ENCODE assay signal across 9 cellular contexts in genomic region chr12:94289551-94290312, GRCh38.
DNase-seq lines count a peak whose midpoint lies in the region; ATAC-seq and TF ChIP-seq lines count a peak whose summit lies in the region.
"Had no signal": no experiment of that assay in that cellular context is flagged by ENCODE, and none has a peak within 500 bp of the region (broad histone marks: within the 10 kb centered on the region; RNA-seq: fewer than 3 reads in every experiment).

No MANE protein-coding gene starts in this region.

- intact Hi-C loops in CD8-positive, alpha-beta T cell (cut with DNase I, micrococcal nuclease), result loop anchor here in 1 of 2 experiments (10.0 kb wide), 1 partner anchor 85 kb away; no protein-coding TSS in a partner anchor

- H3K36me3 ChIP-seq in CD8-positive, alpha-beta T cell (ENCODE audit: insufficient read depth, low read length), result peaks cover 12% of the 10 kb centered on the region
- no peaks in the 10 kb centered on the region for H3K36me3 ChIP-seq in rectal smooth muscle tissue (ENCODE audit: control insufficient read depth, insufficient read depth, low read length)

- no peak overlapping the region for H3K4me3 Mint-ChIP-seq in CD8-positive, alpha-beta T cell
- H3K4me3 Mint-ChIP-seq in activated T-cell treated with anti-CD3 and anti-CD28 coated beads, Interleukin-2, amount 50 U/mL, for 4 hours, result no peak overlapping the region
- H3K4me3 Mint-ChIP-seq: activated T-cell treated with anti-CD3 and anti-CD28 coated beads, Interleukin-2, amount 50 U/mL, for 24 hours had no signal

- no peak overlapping the region for H3K9ac ChIP-seq in rectal smooth muscle tissue (ENCODE audit: low read length)

- H3K27ac ChIP-seq in CD8-positive, alpha-beta T cell (ENCODE audit: low read depth, low read length), result no peak overlapping the region
- H3K27ac ChIP-seq in foreskin keratinocyte, result no peak overlapping the region
- peak overlapping the region; percentile 42 for H3K27ac ChIP-seq in rectal smooth muscle tissue (ENCODE audit: low read depth, low read length)

- TF ChIP-seq CTCF in CD8-positive, alpha-beta T cell (IDR thresholded peaks at IDR 0.05), result no peak
- TF ChIP-seq CTCF in foreskin keratinocyte (conservative IDR thresholded peaks at IDR 0.05), result no peak

- no peak for ATAC-seq in CD8-positive, alpha-beta T cell
- ATAC-seq in SK-N-SH treated with all-trans-retinoic acid at 6 μM for 48 hours, result peak; percentile 83
- peak; percentile 44 for ATAC-seq in foreskin keratinocyte
- no peak for ATAC-seq in activated T-cell treated with anti-CD3 and anti-CD28 coated beads, Interleukin-2, amount 50 U/mL, for 4 hours
- no peak for ATAC-seq in HG03039 (IDR thresholded peaks at IDR 0.05; ENCODE audit: unreplicated experiment)

- peaks cover 63% of the 10 kb centered on the region for H3K36me3 Mint-ChIP-seq in CD8-positive, alpha-beta T cell
- peaks cover 30% of the 10 kb centered on the region for H3K36me3 Mint-ChIP-seq in activated T-cell treated with anti-CD3 and anti-CD28 coated beads, Interleukin-2, amount 50 U/mL, for 4 hours (ENCODE audit: insufficient read depth)

- POLR2A ChIA-PET in CD8-positive, alpha-beta T cell (lab: Charles Lee), result interaction anchor here (0.7 to 2.6 kb wide), 3 partner anchors 9 to 44 kb away, joined by 4 to 10 read pairs (median 4); no protein-coding TSS in a partner anchor

- no peaks in the 10 kb centered on the region for H3K9me3 Mint-ChIP-seq in CD8-positive, alpha-beta T cell
- H3K9me3 Mint-ChIP-seq in activated T-cell treated with anti-CD3 and anti-CD28 coated beads, Interleukin-2, amount 50 U/mL, for 4 hours, result no peaks in the 10 kb centered on the region
- H3K9me3 Mint-ChIP-seq: activated T-cell treated with anti-CD3 and anti-CD28 coated beads, Interleukin-2, amount 50 U/mL, for 24 hours had no signal

- CTCF ChIA-PET in CD8-positive, alpha-beta T cell (lab: Charles Lee), result interaction anchor here (0.6 to 2.2 kb wide), 5 partner anchors 15 to 243 kb away, joined by 3 to 7 read pairs (median 3); no protein-coding TSS in a partner anchor

- peaks cover 1% of the 10 kb centered on the region for H3K4me1 Mint-ChIP-seq in CD8-positive, alpha-beta T cell (ENCODE audit: low read depth)
- H3K4me1 Mint-ChIP-seq in activated T-cell treated with anti-CD3 and anti-CD28 coated beads, Interleukin-2, amount 50 U/mL, for 4 hours (ENCODE audit: low read depth), result no peaks in the 10 kb centered on the region

- H3K27me3 Mint-ChIP-seq in CD8-positive, alpha-beta T cell (ENCODE audit: low read depth), result no peaks in the 10 kb centered on the region
- H3K27me3 Mint-ChIP-seq in activated T-cell treated with anti-CD3 and anti-CD28 coated beads, Interleukin-2, amount 50 U/mL, for 4 hours (ENCODE audit: low read depth), result no peaks in the 10 kb centered on the region
- H3K27me3 Mint-ChIP-seq: activated T-cell treated with anti-CD3 and anti-CD28 coated beads, Interleukin-2, amount 50 U/mL, for 24 hours had no signal

- no peak for DNase-seq in CD8-positive, alpha-beta T cell
- DNase-seq in foreskin keratinocyte, result peak; percentile 14 to 39
- DNase-seq in ureter (ENCODE audit: low spot score), result no peak
- DNase-seq in NCI-H510A treated with DMSO at 0.1 percent for 48 hours (lab: John Stamatoyannopoulos, UW), result no peak
- DNase-seq in activated T-cell treated with anti-CD3 and anti-CD28 coated beads, Interleukin-2, amount 50 U/mL, for 4 hours, result no peak
- DNase-seq: activated T-cell treated with anti-CD3 and anti-CD28 coated beads, Interleukin-2, amount 50 U/mL, for 24 hours had no signal

- no peak overlapping the region for H3K4me3 ChIP-seq in CD8-positive, alpha-beta T cell (ENCODE audit: low read depth, low read length)
- no peak overlapping the region for H3K4me3 ChIP-seq in rectal smooth muscle tissue (ENCODE audit: low read length)

- H3K4me1 ChIP-seq in CD8-positive, alpha-beta T cell (ENCODE audit: insufficient read depth, low read length), result no peaks in the 10 kb centered on the region
- H3K4me1 ChIP-seq in foreskin keratinocyte, result peaks cover 7% of the 10 kb centered on the region
- peaks cover 8% of the 10 kb centered on the region for H3K4me1 ChIP-seq in rectal smooth muscle tissue (ENCODE audit: control insufficient read depth, insufficient read depth, low read length)

- peak overlapping the region; percentile 41 for H3K27ac Mint-ChIP-seq in CD8-positive, alpha-beta T cell
- H3K27ac Mint-ChIP-seq: activated T-cell treated with anti-CD3 and anti-CD28 coated beads, Interleukin-2, amount 50 U/mL, for 24 hours had no signal

- no peaks in the 10 kb centered on the region for H3K9me3 ChIP-seq in CD8-positive, alpha-beta T cell (ENCODE audit: low read length)

- H3K27me3 ChIP-seq in CD8-positive, alpha-beta T cell (ENCODE audit: insufficient read depth, low read length), result no peaks in the 10 kb centered on the region
- H3K27me3 ChIP-seq in foreskin keratinocyte, result no peaks in the 10 kb centered on the region
- H3K27me3 ChIP-seq in rectal smooth muscle tissue (ENCODE audit: control insufficient read depth, insufficient read depth, low read length), result no peaks in the 10 kb centered on the region

TF ChIP-seq in SK-N-SH treated with all-trans-retinoic acid at 6 μM for 48 hours, 23 proteins besides CTCF, POLR2A, EP300 and RAD21:
- TF ChIP-seq CSRNP3 (CRISPR knock-in tag; IDR thresholded peaks at IDR 0.05) (no peak), ISL1 (CRISPR knock-in tag; IDR thresholded peaks at IDR 0.05) (peak; percentile 73), ESRRG (CRISPR knock-in tag; IDR thresholded peaks at IDR 0.05) (no peak), ZNF565 (CRISPR knock-in tag; conservative IDR thresholded peaks at IDR 0.05; ENCODE audit: low read depth) (no peak)
- TF ChIP-seq, protein P1, sequence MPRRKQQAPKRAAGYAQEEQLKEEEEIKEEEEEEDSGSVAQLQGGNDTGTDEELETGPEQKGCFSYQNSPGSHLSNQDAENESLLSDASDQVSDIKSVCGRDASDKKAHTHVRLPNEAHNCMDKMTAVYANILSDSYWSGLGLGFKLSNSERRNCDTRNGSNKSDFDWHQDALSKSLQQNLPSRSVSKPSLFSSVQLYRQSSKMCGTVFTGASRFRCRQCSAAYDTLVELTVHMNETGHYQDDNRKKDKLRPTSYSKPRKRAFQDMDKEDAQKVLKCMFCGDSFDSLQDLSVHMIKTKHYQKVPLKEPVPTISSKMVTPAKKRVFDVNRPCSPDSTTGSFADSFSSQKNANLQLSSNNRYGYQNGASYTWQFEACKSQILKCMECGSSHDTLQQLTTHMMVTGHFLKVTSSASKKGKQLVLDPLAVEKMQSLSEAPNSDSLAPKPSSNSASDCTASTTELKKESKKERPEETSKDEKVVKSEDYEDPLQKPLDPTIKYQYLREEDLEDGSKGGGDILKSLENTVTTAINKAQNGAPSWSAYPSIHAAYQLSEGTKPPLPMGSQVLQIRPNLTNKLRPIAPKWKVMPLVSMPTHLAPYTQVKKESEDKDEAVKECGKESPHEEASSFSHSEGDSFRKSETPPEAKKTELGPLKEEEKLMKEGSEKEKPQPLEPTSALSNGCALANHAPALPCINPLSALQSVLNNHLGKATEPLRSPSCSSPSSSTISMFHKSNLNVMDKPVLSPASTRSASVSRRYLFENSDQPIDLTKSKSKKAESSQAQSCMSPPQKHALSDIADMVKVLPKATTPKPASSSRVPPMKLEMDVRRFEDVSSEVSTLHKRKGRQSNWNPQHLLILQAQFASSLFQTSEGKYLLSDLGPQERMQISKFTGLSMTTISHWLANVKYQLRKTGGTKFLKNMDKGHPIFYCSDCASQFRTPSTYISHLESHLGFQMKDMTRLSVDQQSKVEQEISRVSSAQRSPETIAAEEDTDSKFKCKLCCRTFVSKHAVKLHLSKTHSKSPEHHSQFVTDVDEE (CRISPR knock-in tag; IDR thresholded peaks at IDR 0.05), result no peak; the same call in 1 of the 2 replicates

Comparison
In these comparisons a context has a peak if more than half of its experiments do, and no peak if none do; other contexts are left out.
1. ATAC-seq: peak in SK-N-SH treated with all-trans-retinoic acid at 6 μM for 48 hours (single experiment) and foreskin keratinocyte (single experiment); none in CD8-positive, alpha-beta T cell (single experiment), activated T-cell treated with anti-CD3 and anti-CD28 coated beads, Interleukin-2, amount 50 U/mL, for 4 hours (0 of 2) and HG03039 (single experiment).
2. DNase-seq: peak in foreskin keratinocyte (2 of 2); none in CD8-positive, alpha-beta T cell (0 of 7), ureter (single experiment), NCI-H510A treated with DMSO at 0.1 percent for 48 hours (single experiment) and activated T-cell treated with anti-CD3 and anti-CD28 coated beads, Interleukin-2, amount 50 U/mL, for 4 hours (single experiment).